Comparison of ENCODE assay signal across 8 cellular contexts in the genomic region with DNA sequence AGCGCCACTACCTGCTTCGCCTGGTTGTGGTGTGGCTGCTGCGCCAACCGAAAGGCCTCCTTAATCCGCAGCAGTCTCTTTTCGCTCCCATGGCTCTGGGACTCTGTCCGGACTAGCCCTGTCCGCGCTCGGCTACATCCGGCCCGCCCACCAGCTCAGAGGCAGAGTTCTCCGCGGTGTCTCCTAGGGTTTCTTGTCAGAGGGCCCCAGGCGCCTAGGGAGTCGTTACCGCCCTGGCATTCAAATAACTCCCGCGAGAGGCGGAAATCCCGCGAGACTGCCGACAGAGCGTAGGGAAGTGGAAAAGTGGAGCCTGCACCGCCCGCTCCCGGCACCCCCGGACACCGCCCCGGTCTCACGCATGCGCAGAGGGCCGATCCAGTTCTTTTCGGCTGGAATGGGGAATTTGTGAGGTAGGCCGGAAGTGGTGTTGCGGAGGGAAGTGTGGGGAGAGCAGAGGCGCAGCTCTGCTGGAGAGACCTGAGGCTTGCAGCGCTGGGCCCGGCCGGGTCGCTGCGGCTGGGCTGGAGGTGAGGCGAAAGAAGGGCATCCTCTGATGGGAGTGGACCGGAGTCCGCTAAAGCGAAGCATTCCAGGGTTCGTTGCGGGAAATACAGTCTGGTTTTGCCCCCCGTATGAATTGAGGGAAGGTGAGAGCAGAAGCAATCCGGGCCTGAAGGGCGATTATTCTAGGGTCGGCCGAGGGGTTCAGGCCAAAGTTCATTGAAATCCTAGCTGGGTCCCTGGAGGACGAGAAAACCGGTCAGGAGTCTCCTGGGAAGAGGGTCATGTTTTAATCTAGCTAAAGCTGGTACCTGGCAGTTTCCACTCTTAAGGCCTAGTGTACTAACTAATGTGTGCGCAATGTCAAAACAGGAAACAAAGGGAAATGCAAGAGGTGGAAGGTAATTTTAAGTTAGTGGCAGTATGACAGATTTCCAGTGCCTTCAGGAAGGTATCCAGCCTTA. TPM values are rescaled to one million over a fixed set of nuclear protein-coding genes. Genes with fewer than 3 reads are reported as not detected.
DNase-seq lines count a peak whose midpoint lies in the region; ATAC-seq and TF ChIP-seq lines count a peak whose summit lies in the region.

A gene (plus strand): TSS at position 456 of the 968 bp plus-strand sequence. CDS start 5,151 bp downstream, outside the sequence.

- peak within 1 kb of the TSS; percentile 93 for H3K4me3 Mint-ChIP-seq in CD8-positive, alpha-beta T cell

- H3K9me3 ChIP-seq in CD8-positive, alpha-beta T cell (ENCODE audit: low read length): no peaks in the 10 kb centered on the region
- H3K9me3 ChIP-seq in lower lobe of right lung: no peaks in the 10 kb centered on the region

- peaks cover 7% of the 10 kb centered on the region for H3K36me3 ChIP-seq in CD8-positive, alpha-beta T cell (ENCODE audit: insufficient read depth, low read length)
- peaks cover 10% of the 10 kb centered on the region for H3K36me3 ChIP-seq in lower lobe of right lung

- POLR2A ChIA-PET in CD8-positive, alpha-beta T cell (lab: Charles Lee): interaction anchor here (0.6 to 2.4 kb wide), 7 partner anchors 10 to 679 kb away, joined by 3 to 23 read pairs (median 3); a partner anchor contains a TSS

- TF ChIP-seq CTCF in CD8-positive, alpha-beta T cell (IDR thresholded peaks at IDR 0.05): no peak
- TF ChIP-seq CTCF in lower lobe of right lung (IDR thresholded peaks at IDR 0.05): peak; percentile 27

- peak within 1 kb of the TSS; percentile 85 for H3K27ac ChIP-seq in CD8-positive, alpha-beta T cell (ENCODE audit: low read depth, low read length)
- peak within 1 kb of the TSS; percentile 93 for H3K27ac ChIP-seq in lower lobe of right lung

- H3K36me3 Mint-ChIP-seq in CD8-positive, alpha-beta T cell: peaks cover 28% of the 10 kb centered on the region

- no peaks in the 10 kb centered on the region for H3K9me3 Mint-ChIP-seq in CD8-positive, alpha-beta T cell

- DNase-seq in CD8-positive, alpha-beta T cell: peak; percentile 92 to 98 (median 96)
- DNase-seq in HS-27A (ENCODE audit: low read depth) (peak; percentile 97), NK-92 (lab: John Stamatoyannopoulos, UW; ENCODE audit: unreplicated experiment) (peak; percentile 68), lower lobe of right lung (peak; percentile 98)
- DNase-seq in activated CD8-positive, alpha-beta memory T cell treated with anti-CD3 and anti-CD28 coated beads for 1 hour (ENCODE audit: extremely low read depth in 1 of 2, low read depth in 1 of 2): peak; percentile 88 to 96
- peak; percentile 97 for DNase-seq in effector CD4-positive, alpha-beta T cell
- peak; percentile 93 to 99 (median 98) for DNase-seq in stimulated activated CD4-positive, alpha-beta T cell treated with anti-CD3 and anti-CD28 coated beads, TNF-alpha, amount 100 ng/mL, for 24 hours (ENCODE audit: low read depth in 3 of 3)

- H3K4me1 ChIP-seq in CD8-positive, alpha-beta T cell (ENCODE audit: insufficient read depth, low read length): peaks cover 18% of the 10 kb centered on the region
- peaks cover 25% of the 10 kb centered on the region for H3K4me1 ChIP-seq in lower lobe of right lung

- H3K27ac Mint-ChIP-seq in CD8-positive, alpha-beta T cell: peak within 1 kb of the TSS; percentile 97

- ATAC-seq in CD8-positive, alpha-beta T cell: peak; percentile 96
- peak; percentile 88 for ATAC-seq in GM19467 (IDR thresholded peaks at IDR 0.05; ENCODE audit: unreplicated experiment)
- peak; percentile 98 for ATAC-seq in lower lobe of right lung

- H3K4me3 ChIP-seq in CD8-positive, alpha-beta T cell (ENCODE audit: low read depth, low read length): peak within 1 kb of the TSS; percentile 82
- H3K4me3 ChIP-seq in lower lobe of right lung: peak within 1 kb of the TSS; percentile 69

- peaks cover 38% of the 10 kb centered on the region for H3K4me1 Mint-ChIP-seq in CD8-positive, alpha-beta T cell (ENCODE audit: low read depth)

- intact Hi-C loops in CD8-positive, alpha-beta T cell (cut with DNase I, micrococcal nuclease): loop anchor here (1.0 to 5.0 kb wide), 5 partner anchors 21 to 680 kb away; a partner anchor contains a TSS
- intact Hi-C loops in lower lobe of right lung (cut with DNase I): no loop called here

- no peaks in the 10 kb centered on the region for H3K27me3 Mint-ChIP-seq in CD8-positive, alpha-beta T cell (ENCODE audit: low read depth)

- no peaks in the 10 kb centered on the region for H3K27me3 ChIP-seq in CD8-positive, alpha-beta T cell (ENCODE audit: insufficient read depth, low read length)
- H3K27me3 ChIP-seq in lower lobe of right lung (ENCODE audit: low read depth): no peaks in the 10 kb centered on the region

- CTCF ChIA-PET in CD8-positive, alpha-beta T cell (lab: Charles Lee): interaction anchor here (0.8 to 1.3 kb wide), 7 partner anchors 12 to 450 kb away, joined by 3 to 6 read pairs (median 3); a partner anchor contains a TSS

RNA-seq across cellular contexts. Expression of the gene that starts here (rescaled TPM):
- 10 to 100 TPM; 14.8 to 17.1 TPM for total RNA-seq in CD8-positive, alpha-beta T cell
- total RNA-seq in lower lobe of right lung: 35.3 TPM

Comparison
In these comparisons a context has a peak if more than half of its experiments do, and no peak if none do; other contexts are left out.
1. Peak in every context shown above with its lines: DNase-seq, ATAC-seq, H3K4me3 ChIP-seq and H3K27ac ChIP-seq.